ENCODE assay signal across 1 cellular context in the genomic region with DNA sequence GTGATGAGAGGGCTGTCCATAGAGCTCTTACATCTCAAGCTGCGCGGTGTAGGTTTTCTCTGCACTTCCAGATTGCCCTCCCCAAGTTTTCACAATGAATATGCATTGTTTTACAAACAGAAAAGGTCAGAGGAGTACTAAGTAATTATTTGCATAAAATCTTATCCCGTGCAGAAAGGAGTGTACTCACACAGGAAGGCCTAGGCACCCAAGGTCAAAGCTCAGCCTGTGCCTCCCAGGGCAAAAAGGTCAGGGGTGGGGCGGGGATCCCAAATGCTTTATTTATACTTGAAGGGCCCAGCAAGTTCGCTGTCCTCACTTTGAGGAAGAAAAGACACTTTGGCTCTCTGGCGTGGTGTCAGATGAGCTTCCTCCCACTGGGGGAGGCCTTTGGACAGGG.
A peak's percentile ranks its signal among the peaks of the same experiment; 100 is the strongest.
TF ChIP-seq lines count a peak whose summit lies in the region.

No MANE protein-coding gene starts in this region.

TF ChIP-seq in HepG2, 621 proteins besides CTCF, POLR2A, EP300 and RAD21 (continued from another document and continues in another):
- TF ChIP-seq ZNF687 (CRISPR knock-in tag; IDR thresholded peaks at IDR 0.05), result no peak
- peak; percentile 57; the same call in 1 of the 2 replicates for TF ChIP-seq MAX (IDR thresholded peaks at IDR 0.05)
- TF ChIP-seq ZNF354B (CRISPR knock-in tag; IDR thresholded peaks at IDR 0.05), result no peak
- TF ChIP-seq, protein P1, sequence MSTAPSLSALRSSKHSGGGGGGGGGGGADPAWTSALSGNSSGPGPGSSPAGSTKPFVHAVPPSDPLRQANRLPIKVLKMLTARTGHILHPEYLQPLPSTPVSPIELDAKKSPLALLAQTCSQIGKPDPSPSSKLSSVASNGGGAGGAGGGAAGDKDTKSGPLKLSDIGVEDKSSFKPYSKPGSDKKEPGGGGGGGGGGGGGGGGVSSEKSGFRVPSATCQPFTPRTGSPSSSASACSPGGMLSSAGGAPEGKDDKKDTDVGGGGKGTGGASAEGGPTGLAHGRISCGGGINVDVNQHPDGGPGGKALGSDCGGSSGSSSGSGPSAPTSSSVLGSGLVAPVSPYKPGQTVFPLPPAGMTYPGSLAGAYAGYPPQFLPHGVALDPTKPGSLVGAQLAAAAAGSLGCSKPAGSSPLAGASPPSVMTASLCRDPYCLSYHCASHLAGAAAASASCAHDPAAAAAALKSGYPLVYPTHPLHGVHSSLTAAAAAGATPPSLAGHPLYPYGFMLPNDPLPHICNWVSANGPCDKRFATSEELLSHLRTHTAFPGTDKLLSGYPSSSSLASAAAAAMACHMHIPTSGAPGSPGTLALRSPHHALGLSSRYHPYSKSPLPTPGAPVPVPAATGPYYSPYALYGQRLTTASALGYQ (CRISPR knock-in tag; IDR thresholded peaks at IDR 0.05), result peak; percentile 81
- TF ChIP-seq, protein P2, sequence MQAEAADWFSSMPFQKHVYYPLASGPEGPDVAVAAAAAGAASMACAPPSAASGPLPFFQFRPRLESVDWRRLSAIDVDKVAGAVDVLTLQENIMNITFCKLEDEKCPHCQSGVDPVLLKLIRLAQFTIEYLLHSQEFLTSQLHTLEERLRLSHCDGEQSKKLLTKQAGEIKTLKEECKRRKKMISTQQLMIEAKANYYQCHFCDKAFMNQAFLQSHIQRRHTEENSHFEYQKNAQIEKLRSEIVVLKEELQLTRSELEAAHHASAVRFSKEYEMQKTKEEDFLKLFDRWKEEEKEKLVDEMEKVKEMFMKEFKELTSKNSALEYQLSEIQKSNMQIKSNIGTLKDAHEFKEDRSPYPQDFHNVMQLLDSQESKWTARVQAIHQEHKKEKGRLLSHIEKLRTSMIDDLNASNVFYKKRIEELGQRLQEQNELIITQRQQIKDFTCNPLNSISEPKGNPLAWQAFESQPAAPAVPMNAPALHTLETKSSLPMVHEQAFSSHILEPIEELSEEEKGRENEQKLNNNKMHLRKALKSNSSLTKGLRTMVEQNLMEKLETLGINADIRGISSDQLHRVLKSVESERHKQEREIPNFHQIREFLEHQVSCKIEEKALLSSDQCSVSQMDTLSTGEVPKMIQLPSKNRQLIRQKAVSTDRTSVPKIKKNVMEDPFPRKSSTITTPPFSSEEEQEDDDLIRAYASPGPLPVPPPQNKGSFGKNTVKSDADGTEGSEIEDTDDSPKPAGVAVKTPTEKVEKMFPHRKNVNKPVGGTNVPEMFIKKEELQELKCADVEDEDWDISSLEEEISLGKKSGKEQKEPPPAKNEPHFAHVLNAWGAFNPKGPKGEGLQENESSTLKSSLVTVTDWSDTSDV (CRISPR knock-in tag; IDR thresholded peaks at IDR 0.05), result no peak
- no peak for TF ChIP-seq ZNF790 (CRISPR knock-in tag; IDR thresholded peaks at IDR 0.05; ENCODE audit: borderline replicate concordance)
- no peak for TF ChIP-seq GLMP (CRISPR knock-in tag; IDR thresholded peaks at IDR 0.05; ENCODE audit: borderline replicate concordance)
- no peak for TF ChIP-seq HES4 (CRISPR knock-in tag; IDR thresholded peaks at IDR 0.05; ENCODE audit: borderline replicate concordance)
- peak; percentile 60; the same call in 1 of the 2 replicates for TF ChIP-seq SIX1 (CRISPR knock-in tag; IDR thresholded peaks at IDR 0.05; ENCODE audit: borderline replicate concordance)
- no peak for TF ChIP-seq SIN3B (IDR thresholded peaks at IDR 0.05; ENCODE audit: low read length)
- TF ChIP-seq, protein P3, sequence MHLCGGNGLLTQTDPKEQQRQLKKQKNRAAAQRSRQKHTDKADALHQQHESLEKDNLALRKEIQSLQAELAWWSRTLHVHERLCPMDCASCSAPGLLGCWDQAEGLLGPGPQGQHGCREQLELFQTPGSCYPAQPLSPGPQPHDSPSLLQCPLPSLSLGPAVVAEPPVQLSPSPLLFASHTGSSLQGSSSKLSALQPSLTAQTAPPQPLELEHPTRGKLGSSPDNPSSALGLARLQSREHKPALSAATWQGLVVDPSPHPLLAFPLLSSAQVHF (CRISPR knock-in tag; IDR thresholded peaks at IDR 0.05), result no peak
- no peak for TF ChIP-seq KMT2B (CRISPR knock-in tag; IDR thresholded peaks at IDR 0.05)
- TF ChIP-seq ZBTB33 (CRISPR knock-in tag; IDR thresholded peaks at IDR 0.05), result no peak
- no peak for TF ChIP-seq ZNF460 (CRISPR knock-in tag; IDR thresholded peaks at IDR 0.05; ENCODE audit: borderline replicate concordance)
- TF ChIP-seq HNRNPLL (IDR thresholded peaks at IDR 0.05; ENCODE audit: low read depth, low read length, poor library complexity, severe bottlenecking), result no peak
- no peak for TF ChIP-seq ZNF563 (CRISPR knock-in tag; IDR thresholded peaks at IDR 0.05)
- no peak for TF ChIP-seq KAT2B (IDR thresholded peaks at IDR 0.05; ENCODE audit: borderline replicate concordance, low read depth, low read length)
- peak; percentile 69; the same call in 1 of the 2 replicates for TF ChIP-seq RCOR2 (CRISPR knock-in tag; IDR thresholded peaks at IDR 0.05)
- TF ChIP-seq ZNF232 (CRISPR knock-in tag; IDR thresholded peaks at IDR 0.05; ENCODE audit: borderline replicate concordance), result no peak
- TF ChIP-seq ZNF792 (CRISPR knock-in tag; IDR thresholded peaks at IDR 0.05), result peak; percentile 34; the same call in 1 of the 2 replicates
- TF ChIP-seq, protein P4, sequence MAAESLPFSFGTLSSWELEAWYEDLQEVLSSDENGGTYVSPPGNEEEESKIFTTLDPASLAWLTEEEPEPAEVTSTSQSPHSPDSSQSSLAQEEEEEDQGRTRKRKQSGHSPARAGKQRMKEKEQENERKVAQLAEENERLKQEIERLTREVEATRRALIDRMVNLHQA (CRISPR knock-in tag; IDR thresholded peaks at IDR 0.05), result no peak
- no peak for TF ChIP-seq ZNF589 (CRISPR knock-in tag; conservative IDR thresholded peaks at IDR 0.05)
- TF ChIP-seq CCAR2 (optimal IDR thresholded peaks at IDR 0.05; ENCODE audit: low read depth, low read length), result no peak
- TF ChIP-seq RXRB (CRISPR knock-in tag; IDR thresholded peaks at IDR 0.05; ENCODE audit: borderline replicate concordance), result peak; percentile 63
- TF ChIP-seq ZNF331 (CRISPR knock-in tag; IDR thresholded peaks at IDR 0.05), result peak; percentile 63; the same call in 1 of the 2 replicates
- 0 out of 2 replicates have a peak, but pooled peaks have one; percentile 27 for TF ChIP-seq KDM2A (CRISPR knock-in tag; IDR thresholded peaks at IDR 0.05; ENCODE audit: borderline replicate concordance, low read depth)
- TF ChIP-seq, protein P5, sequence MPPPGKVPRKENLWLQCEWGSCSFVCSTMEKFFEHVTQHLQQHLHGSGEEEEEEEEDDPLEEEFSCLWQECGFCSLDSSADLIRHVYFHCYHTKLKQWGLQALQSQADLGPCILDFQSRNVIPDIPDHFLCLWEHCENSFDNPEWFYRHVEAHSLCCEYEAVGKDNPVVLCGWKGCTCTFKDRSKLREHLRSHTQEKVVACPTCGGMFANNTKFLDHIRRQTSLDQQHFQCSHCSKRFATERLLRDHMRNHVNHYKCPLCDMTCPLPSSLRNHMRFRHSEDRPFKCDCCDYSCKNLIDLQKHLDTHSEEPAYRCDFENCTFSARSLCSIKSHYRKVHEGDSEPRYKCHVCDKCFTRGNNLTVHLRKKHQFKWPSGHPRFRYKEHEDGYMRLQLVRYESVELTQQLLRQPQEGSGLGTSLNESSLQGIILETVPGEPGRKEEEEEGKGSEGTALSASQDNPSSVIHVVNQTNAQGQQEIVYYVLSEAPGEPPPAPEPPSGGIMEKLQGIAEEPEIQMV (CRISPR knock-in tag; IDR thresholded peaks at IDR 0.05; ENCODE audit: low read depth), result no peak
- 0 out of 2 replicates have a peak, but pooled peaks have one; percentile 23 for TF ChIP-seq CCDC6 (CRISPR knock-in tag; IDR thresholded peaks at IDR 0.05)
- TF ChIP-seq ZMAT5 (CRISPR knock-in tag; IDR thresholded peaks at IDR 0.05; ENCODE audit: borderline replicate concordance, low read depth), result no peak
- TF ChIP-seq ZNF616 (CRISPR knock-in tag; IDR thresholded peaks at IDR 0.05; ENCODE audit: low read depth), result no peak
- no peak for TF ChIP-seq FOXP1 (IDR thresholded peaks at IDR 0.05)
- peak; percentile 80 for TF ChIP-seq FOXP1 (CRISPR knock-in tag; IDR thresholded peaks at IDR 0.05)
- no peak for TF ChIP-seq BRCA1 (CRISPR knock-in tag; IDR thresholded peaks at IDR 0.05)
- no peak for TF ChIP-seq NR1H2 (CRISPR knock-in tag; IDR thresholded peaks at IDR 0.05; ENCODE audit: borderline replicate concordance, low read depth)
- TF ChIP-seq, protein P6, sequence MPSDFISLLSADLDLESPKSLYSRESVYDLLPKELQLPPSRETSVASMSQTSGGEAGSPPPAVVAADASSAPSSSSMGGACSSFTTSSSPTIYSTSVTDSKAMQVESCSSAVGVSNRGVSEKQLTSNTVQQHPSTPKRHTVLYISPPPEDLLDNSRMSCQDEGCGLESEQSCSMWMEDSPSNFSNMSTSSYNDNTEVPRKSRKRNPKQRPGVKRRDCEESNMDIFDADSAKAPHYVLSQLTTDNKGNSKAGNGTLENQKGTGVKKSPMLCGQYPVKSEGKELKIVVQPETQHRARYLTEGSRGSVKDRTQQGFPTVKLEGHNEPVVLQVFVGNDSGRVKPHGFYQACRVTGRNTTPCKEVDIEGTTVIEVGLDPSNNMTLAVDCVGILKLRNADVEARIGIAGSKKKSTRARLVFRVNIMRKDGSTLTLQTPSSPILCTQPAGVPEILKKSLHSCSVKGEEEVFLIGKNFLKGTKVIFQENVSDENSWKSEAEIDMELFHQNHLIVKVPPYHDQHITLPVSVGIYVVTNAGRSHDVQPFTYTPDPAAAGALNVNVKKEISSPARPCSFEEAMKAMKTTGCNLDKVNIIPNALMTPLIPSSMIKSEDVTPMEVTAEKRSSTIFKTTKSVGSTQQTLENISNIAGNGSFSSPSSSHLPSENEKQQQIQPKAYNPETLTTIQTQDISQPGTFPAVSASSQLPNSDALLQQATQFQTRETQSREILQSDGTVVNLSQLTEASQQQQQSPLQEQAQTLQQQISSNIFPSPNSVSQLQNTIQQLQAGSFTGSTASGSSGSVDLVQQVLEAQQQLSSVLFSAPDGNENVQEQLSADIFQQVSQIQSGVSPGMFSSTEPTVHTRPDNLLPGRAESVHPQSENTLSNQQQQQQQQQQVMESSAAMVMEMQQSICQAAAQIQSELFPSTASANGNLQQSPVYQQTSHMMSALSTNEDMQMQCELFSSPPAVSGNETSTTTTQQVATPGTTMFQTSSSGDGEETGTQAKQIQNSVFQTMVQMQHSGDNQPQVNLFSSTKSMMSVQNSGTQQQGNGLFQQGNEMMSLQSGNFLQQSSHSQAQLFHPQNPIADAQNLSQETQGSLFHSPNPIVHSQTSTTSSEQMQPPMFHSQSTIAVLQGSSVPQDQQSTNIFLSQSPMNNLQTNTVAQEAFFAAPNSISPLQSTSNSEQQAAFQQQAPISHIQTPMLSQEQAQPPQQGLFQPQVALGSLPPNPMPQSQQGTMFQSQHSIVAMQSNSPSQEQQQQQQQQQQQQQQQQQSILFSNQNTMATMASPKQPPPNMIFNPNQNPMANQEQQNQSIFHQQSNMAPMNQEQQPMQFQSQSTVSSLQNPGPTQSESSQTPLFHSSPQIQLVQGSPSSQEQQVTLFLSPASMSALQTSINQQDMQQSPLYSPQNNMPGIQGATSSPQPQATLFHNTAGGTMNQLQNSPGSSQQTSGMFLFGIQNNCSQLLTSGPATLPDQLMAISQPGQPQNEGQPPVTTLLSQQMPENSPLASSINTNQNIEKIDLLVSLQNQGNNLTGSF (CRISPR knock-in tag; IDR thresholded peaks at IDR 0.05), result no peak
- no peak for TF ChIP-seq MAF1 (CRISPR knock-in tag; IDR thresholded peaks at IDR 0.05; ENCODE audit: borderline replicate concordance)
- TF ChIP-seq BHLHE40 (IDR thresholded peaks at IDR 0.05; ENCODE audit: low read length), result peak; percentile 90
- no peak for TF ChIP-seq ZNF720 (CRISPR knock-in tag; IDR thresholded peaks at IDR 0.05)
